16 cellular contexts compared by ENCODE assay signal in the genomic region with DNA sequence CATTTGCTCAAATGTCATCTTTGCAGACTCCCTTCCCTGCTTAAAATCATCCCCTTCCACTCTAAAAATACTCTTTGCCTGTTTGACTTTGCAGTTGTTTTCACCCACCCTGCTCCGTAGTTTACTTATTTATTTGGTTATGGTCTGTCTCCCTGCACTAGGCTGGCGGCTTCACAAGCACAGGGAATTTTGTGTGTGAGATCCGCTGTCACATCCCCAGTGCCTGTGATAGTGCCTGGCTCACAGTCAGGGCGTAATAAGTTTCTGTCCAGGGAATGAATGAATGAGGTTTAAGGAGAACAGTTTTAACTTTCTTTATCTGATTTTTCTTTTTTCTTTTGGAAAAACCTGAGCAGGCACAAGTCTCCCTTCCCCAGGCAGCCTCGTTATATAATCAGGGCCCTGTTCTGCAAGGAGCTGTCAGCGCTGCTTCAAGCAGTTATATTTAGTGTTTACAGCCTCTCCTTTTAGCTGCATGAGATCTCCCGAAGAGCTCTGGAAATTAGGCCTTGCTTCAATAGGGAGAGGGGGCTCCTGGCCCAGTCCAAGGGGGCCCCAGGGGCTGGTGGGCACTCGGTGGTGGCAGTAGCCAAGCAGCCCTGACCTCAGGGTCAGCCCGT. TPM values are rescaled to one million over a fixed set of nuclear protein-coding genes. Genes with fewer than 3 reads are reported as not detected.
DNase-seq lines count a peak whose midpoint lies in the region; ATAC-seq and TF ChIP-seq lines count a peak whose summit lies in the region.
"Had no signal": no experiment of that assay in that cellular context is flagged by ENCODE, and none has a peak within 500 bp of the region (broad histone marks: within the 10 kb centered on the region; RNA-seq: fewer than 3 reads in every experiment).

No MANE protein-coding gene starts in this region.

- peak; percentile 63 for ATAC-seq in left ventricle myocardium superior
- ATAC-seq in activated T-helper 17 cell treated with anti-CD3 and anti-CD28 coated beads, Interleukin-2, amount 50 U/mL, for 72 hours (replicated peaks), result no peak
- no peak for ATAC-seq in activated naive CD8-positive, alpha-beta T cell treated with anti-CD3 and anti-CD28 coated beads, Interleukin-2, amount 50 U/mL, for 24 hours
- no peak for ATAC-seq in GM18861 (IDR thresholded peaks at IDR 0.05; ENCODE audit: unreplicated experiment)
- ATAC-seq: A549, GM12878, HCT116 had no signal

- H3K36me3 ChIP-seq in neural progenitor cell, result no peaks in the 10 kb centered on the region
- H3K36me3 ChIP-seq: BE2C had no signal

- H3K27me3 ChIP-seq in dorsolateral prefrontal cortex (no peaks in the 10 kb centered on the region), neural progenitor cell (no peaks in the 10 kb centered on the region)
- H3K27me3 ChIP-seq: BE2C had no signal

- no peak overlapping the region for H3K4me3 Mint-ChIP-seq in activated T-helper 17 cell treated with anti-CD3 and anti-CD28 coated beads, Interleukin-2, amount 50 U/mL, for 72 hours
- H3K4me3 Mint-ChIP-seq in neural progenitor cell, result no peak overlapping the region
- H3K4me3 Mint-ChIP-seq in activated naive CD8-positive, alpha-beta T cell treated with anti-CD3 and anti-CD28 coated beads, Interleukin-2, amount 50 U/mL, for 24 hours, result no peak overlapping the region
- H3K4me3 Mint-ChIP-seq: CD4-positive, alpha-beta memory T cell had no signal

- H3K4me1 Mint-ChIP-seq in activated T-helper 17 cell treated with anti-CD3 and anti-CD28 coated beads, Interleukin-2, amount 50 U/mL, for 72 hours, result no peaks in the 10 kb centered on the region
- no peaks in the 10 kb centered on the region for H3K4me1 Mint-ChIP-seq in neural progenitor cell
- no peaks in the 10 kb centered on the region for H3K4me1 Mint-ChIP-seq in activated naive CD8-positive, alpha-beta T cell treated with anti-CD3 and anti-CD28 coated beads, Interleukin-2, amount 50 U/mL, for 24 hours
- H3K4me1 Mint-ChIP-seq: CD4-positive, alpha-beta memory T cell had no signal

- DNase-seq in caudate nucleus (lab: John Stamatoyannopoulos, UW) (peak in 22 of 61 donors; percentile 4 to 67 (median 20)), dorsolateral prefrontal cortex (peak in 3 of 10 donors; percentile 39 to 53 (median 43)), left ventricle myocardium superior (peak; percentile 38), posterior vena cava (ENCODE audit: low spot score) (peak; percentile 63), neural progenitor cell (ENCODE audit: low spot score) (no peak)
- no peak for DNase-seq in activated naive CD8-positive, alpha-beta T cell treated with anti-CD3 and anti-CD28 coated beads, Interleukin-2, amount 50 U/mL, for 24 hours
- DNase-seq: BE2C; CD4-positive, alpha-beta memory T cell; DMS79; GM23248 had no signal

- H3K36me3 Mint-ChIP-seq in activated T-helper 17 cell treated with anti-CD3 and anti-CD28 coated beads, Interleukin-2, amount 50 U/mL, for 72 hours (ENCODE audit: low read depth), result no peaks in the 10 kb centered on the region
- H3K36me3 Mint-ChIP-seq in neural progenitor cell, result no peaks in the 10 kb centered on the region
- H3K36me3 Mint-ChIP-seq in activated naive CD8-positive, alpha-beta T cell treated with anti-CD3 and anti-CD28 coated beads, Interleukin-2, amount 50 U/mL, for 24 hours (ENCODE audit: low read depth), result no peaks in the 10 kb centered on the region
- H3K36me3 Mint-ChIP-seq: CD4-positive, alpha-beta memory T cell had no signal

- H3K4me1 ChIP-seq in neural progenitor cell, result no peaks in the 10 kb centered on the region
- H3K4me1 ChIP-seq: A549, BE2C had no signal

- H3K9ac ChIP-seq in neural progenitor cell, result no peak overlapping the region
- H3K9ac ChIP-seq: GM23248 had no signal

- H3K27me3 Mint-ChIP-seq in activated T-helper 17 cell treated with anti-CD3 and anti-CD28 coated beads, Interleukin-2, amount 50 U/mL, for 72 hours, result peaks cover 17% of the 10 kb centered on the region
- peaks cover 2% of the 10 kb centered on the region for H3K27me3 Mint-ChIP-seq in neural progenitor cell (ENCODE audit: insufficient read depth, low read depth)
- H3K27me3 Mint-ChIP-seq in activated naive CD8-positive, alpha-beta T cell treated with anti-CD3 and anti-CD28 coated beads, Interleukin-2, amount 50 U/mL, for 24 hours, result no peaks in the 10 kb centered on the region

- H2AFZ ChIP-seq in neural progenitor cell (replicated peaks), result no peak overlapping the region
- H2AFZ ChIP-seq: GM23248 had no signal

- peaks cover 4% of the 10 kb centered on the region for H3K9me3 Mint-ChIP-seq in activated T-helper 17 cell treated with anti-CD3 and anti-CD28 coated beads, Interleukin-2, amount 50 U/mL, for 72 hours
- no peaks in the 10 kb centered on the region for H3K9me3 Mint-ChIP-seq in neural progenitor cell
- H3K9me3 Mint-ChIP-seq in activated naive CD8-positive, alpha-beta T cell treated with anti-CD3 and anti-CD28 coated beads, Interleukin-2, amount 50 U/mL, for 24 hours, result no peaks in the 10 kb centered on the region

- TF ChIP-seq CTCF in dorsolateral prefrontal cortex (IDR thresholded peaks at IDR 0.05 in 54 of 56, conservative IDR thresholded peaks at IDR 0.05 in 2 of 56; ENCODE audit: low read depth in 1 of 56, partially characterized antibody in 56 of 56) (no peak), neural progenitor cell (IDR thresholded peaks at IDR 0.05) (no peak)

- no peak overlapping the region for H3K4me3 ChIP-seq in dorsolateral prefrontal cortex
- no peak overlapping the region for H3K4me3 ChIP-seq in neural progenitor cell
- H3K4me3 ChIP-seq: A549, GM12878, GM23248 had no signal

- intact Hi-C loops in dorsolateral prefrontal cortex (cut with DNase I), result no loop called here
- intact Hi-C loops in left ventricle myocardium superior (cut with micrococcal nuclease), result no loop called here
- intact Hi-C loops in posterior vena cava (cut with DNase I), result no loop called here

- no peaks in the 10 kb centered on the region for H3F3A ChIP-seq in neural progenitor cell (ENCODE audit: low read depth)

- no peaks in the 10 kb centered on the region for H3K79me2 ChIP-seq in neural progenitor cell (ENCODE audit: low read depth)

- no peaks in the 10 kb centered on the region for H3K9me3 ChIP-seq in neural progenitor cell (ENCODE audit: low read depth)
- H3K9me3 ChIP-seq: BE2C had no signal

- H3K4me2 ChIP-seq in neural progenitor cell, result no peak overlapping the region
- H3K4me2 ChIP-seq: A549 had no signal

- peak overlapping the region; percentile 70 for H3K27ac ChIP-seq in caudate nucleus (ENCODE audit: low read depth, low read length)
- peak overlapping the region in 57 of 59 donors; percentile 25 to 92 (median 80) for H3K27ac ChIP-seq in dorsolateral prefrontal cortex
- H3K27ac ChIP-seq in neural progenitor cell, result no peak overlapping the region
- H3K27ac ChIP-seq: A549, C4-2B, GM23248 had no signal

- H3K27ac Mint-ChIP-seq in activated T-helper 17 cell treated with anti-CD3 and anti-CD28 coated beads, Interleukin-2, amount 50 U/mL, for 72 hours, result no peak overlapping the region
- no peak overlapping the region for H3K27ac Mint-ChIP-seq in neural progenitor cell
- H3K27ac Mint-ChIP-seq in activated naive CD8-positive, alpha-beta T cell treated with anti-CD3 and anti-CD28 coated beads, Interleukin-2, amount 50 U/mL, for 24 hours, result no peak overlapping the region
- H3K27ac Mint-ChIP-seq: CD4-positive, alpha-beta memory T cell had no signal

- H4K20me1 ChIP-seq in neural progenitor cell (ENCODE audit: low read depth), result no peaks in the 10 kb centered on the region

RNA-seq across cellular contexts. Expression of a gene that starts 13.8 kb away (rescaled TPM):
- total RNA-seq in dorsolateral prefrontal cortex (100 to 1,000 TPM in 116 of 120 experiments, 10 to 100 TPM in 4; 68.9 to 223 (median 154) TPM), left ventricle myocardium superior (4.2 TPM), posterior vena cava (under 1 TPM; 0.48 to 0.83 TPM), neural progenitor cell (ENCODE audit: low replicate concordance) (12.8 and 13.2 TPM in 2 replicates)
- total RNA-seq in activated T-helper 17 cell treated with anti-CD3 and anti-CD28 coated beads, Interleukin-2, amount 50 U/mL, for 72 hours, result not detected
- total RNA-seq: CD4-positive, alpha-beta memory T cell had no signal

Comparison
In these comparisons a context has a peak if more than half of its experiments do, and no peak if none do; other contexts are left out.
1. DNase-seq: peak in left ventricle myocardium superior (single experiment) and posterior vena cava (single experiment); none in neural progenitor cell (single experiment) and activated naive CD8-positive, alpha-beta T cell treated with anti-CD3 and anti-CD28 coated beads, Interleukin-2, amount 50 U/mL, for 24 hours (single experiment).